In genomic region chr3:159821737-159822136, GRCh38 we compare ENCODE assay signal across 10 cellular contexts.
"Had no signal": no experiment of that assay in that cellular context is flagged by ENCODE, and none has a peak within 500 bp of the region (broad histone marks: within the 10 kb centered on the region; RNA-seq: fewer than 3 reads in every experiment).

No MANE protein-coding gene starts in this region.

- H3K27me3 ChIP-seq: right atrium auricular region, testis had no signal

- ATAC-seq: activated CD8-positive, alpha-beta memory T cell treated with anti-CD3 and anti-CD28 coated beads, Interleukin-2, amount 10 ng/mL, durations not matched to agents 7 days and 5 days had no signal

- H3K36me3 ChIP-seq: lower lobe of right lung, prostate gland, right atrium auricular region had no signal

- H3K4me3 ChIP-seq: lower lobe of right lung, prostate gland, right atrium auricular region, testis had no signal

- H3K9me3 ChIP-seq: lower lobe of right lung, prostate gland, right atrium auricular region, testis had no signal

- H3K4me1 ChIP-seq: prostate gland, testis had no signal

- DNase-seq: activated B cell treated with CpG ODN at 0.5 μM for 24 hours; activated CD4-positive, alpha-beta memory T cell treated with anti-CD3 and anti-CD28 coated beads, Interleukin-2, amount 10 ng/mL, durations not matched to agents 7 days and 5 days; activated CD4-positive, alpha-beta T cell treated with anti-CD3 and anti-CD28 coated beads for 4 hours; activated CD8-positive, alpha-beta memory T cell treated with anti-CD3 and anti-CD28 coated beads, Interleukin-2, amount 10 ng/mL, durations not matched to agents 7 days and 5 days; endodermal cell; lower lobe of right lung; testis had no signal

- H3K27ac ChIP-seq: epithelial cell of prostate, lower lobe of right lung, prostate gland, right atrium auricular region, testis had no signal
